Comparison of ENCODE assay signal across 24 cellular contexts in the genomic region with DNA sequence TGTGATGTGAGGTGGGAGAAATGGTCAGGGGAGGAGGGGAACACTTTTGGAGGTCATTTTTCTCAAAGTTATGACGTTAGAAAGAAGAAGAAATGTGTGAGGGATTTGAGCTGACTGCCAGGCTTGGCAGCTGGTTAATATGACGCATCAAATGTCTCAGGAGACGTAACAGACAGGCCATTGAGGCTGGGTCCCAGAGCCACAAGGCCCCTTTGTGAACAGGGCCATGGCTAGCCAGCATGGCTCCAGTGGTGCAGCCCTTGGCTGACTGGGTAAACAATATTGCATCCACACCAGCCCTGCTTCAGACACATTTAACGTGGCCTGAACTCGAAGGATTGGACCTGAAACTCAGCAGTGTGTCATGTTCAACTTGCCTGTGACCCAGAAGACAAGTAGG. TPM values are rescaled to one million over a fixed set of nuclear protein-coding genes. Genes with fewer than 3 reads are reported as not detected.
DNase-seq lines count a peak whose midpoint lies in the region; ATAC-seq and TF ChIP-seq lines count a peak whose summit lies in the region.
"Had no signal": no experiment of that assay in that cellular context is flagged by ENCODE, and none has a peak within 500 bp of the region (broad histone marks: within the 10 kb centered on the region; RNA-seq: fewer than 3 reads in every experiment).

No MANE protein-coding gene starts in this region.

- H3K27ac ChIP-seq in caudate nucleus (ENCODE audit: low read depth, low read length) (no peak overlapping the region), psoas muscle (peak overlapping the region; percentile 92), thoracic aorta (peak overlapping the region; percentile 64 to 79), Peyer's patch (peak overlapping the region in 1 of 4 donors; percentile 1)
- H3K27ac ChIP-seq: left lung, parathyroid adenoma, thyroid gland had no signal

- no peak for TF ChIP-seq POLR2A in Peyer's patch (IDR thresholded peaks at IDR 0.05)

- H3K4me1 ChIP-seq in psoas muscle (peaks cover 94% of the 10 kb centered on the region), thoracic aorta (ENCODE audit: control insufficient read depth in 1 of 2, low read depth in 2 of 2) (peaks cover 26 to 65% of the 10 kb centered on the region in 2 donors), Peyer's patch (no peaks in the 10 kb centered on the region)
- H3K4me1 ChIP-seq: left lung, parathyroid adenoma had no signal

- TF ChIP-seq CTCF in psoas muscle (IDR thresholded peaks at IDR 0.05) (no peak), thoracic aorta (IDR thresholded peaks at IDR 0.05) (no peak), Peyer's patch (IDR thresholded peaks at IDR 0.05) (no peak)

- H3K9me3 ChIP-seq in psoas muscle, result no peaks in the 10 kb centered on the region
- H3K9me3 ChIP-seq in thoracic aorta, result no peaks in the 10 kb centered on the region
- no peaks in the 10 kb centered on the region for H3K9me3 ChIP-seq in Peyer's patch
- H3K9me3 ChIP-seq: left lung, thyroid gland had no signal

- H3K4me3 ChIP-seq in psoas muscle (no peak overlapping the region), thoracic aorta (no peak overlapping the region), Peyer's patch (no peak overlapping the region)
- H3K4me3 ChIP-seq: left lung, smooth muscle cell, thyroid gland had no signal

- peak in 31 of 61 donors; percentile 6 to 66 (median 26) for DNase-seq in caudate nucleus (lab: John Stamatoyannopoulos, UW)
- peak in 31 of 42 donors; percentile 12 to 76 (median 49) for DNase-seq in head of caudate nucleus
- no peak for DNase-seq in psoas muscle
- DNase-seq in thoracic aorta (ENCODE audit: low spot score), result no peak
- no peak for DNase-seq in Peyer's patch
- DNase-seq in UCSD-AML1 (lab: John Stamatoyannopoulos, UW; ENCODE audit: unreplicated experiment), result no peak
- DNase-seq in HUDEP-2 (lab: John Stamatoyannopoulos, UW; ENCODE audit: unreplicated experiment in 76 of 76), result no peak
- DNase-seq: activated CD4-positive, alpha-beta memory T cell treated with anti-CD3 and anti-CD28 coated beads for 36 hours; aorta; central memory CD4-positive, alpha-beta T cell; GOT3; immature natural killer cell; KBM-7; left lung; MM.1S; natural killer cell; NCI-H1417; NCI-H2107; NCI-H446 treated with DMSO at 0.1 percent for 48 hours; OCI-M1; SHP77 treated with DMSO at 0.1 percent for 48 hours; thyroid gland had no signal

- H3K27me3 ChIP-seq in psoas muscle (ENCODE audit: insufficient read depth in 3 of 3, low read length in 2 of 3) (no peaks in the 10 kb centered on the region), thoracic aorta (replicated peaks; ENCODE audit: insufficient read depth) (no peaks in the 10 kb centered on the region), Peyer's patch (no peaks in the 10 kb centered on the region)
- H3K27me3 ChIP-seq: left lung, thyroid gland had no signal

- ATAC-seq in psoas muscle (peak; percentile 35 to 49 (median 45)), thoracic aorta (ENCODE audit: insufficient number of reproducible peaks, low FRiP score, low read depth) (no peak)
- ATAC-seq: left lung, natural killer cell had no signal

- WGBS in psoas muscle, 3 donors, result 36 to 56% (median 41%) methylated on average over 5 of the region's 5 CpGs

- peaks cover 5 to 45% of the 10 kb centered on the region in 2 donors for H3K36me3 ChIP-seq in psoas muscle (ENCODE audit: insufficient read depth in 1 of 2, low read depth in 1 of 2)
- H3K36me3 ChIP-seq in thoracic aorta, result peaks cover 6% of the 10 kb centered on the region
- no peaks in the 10 kb centered on the region for H3K36me3 ChIP-seq in Peyer's patch

- intact Hi-C loops in head of caudate nucleus (cut with DNase I) (no loop called here), psoas muscle (cut with DNase I) (loop anchor here in 1 of 2 donors (5.0 kb wide), 1 partner anchor 55 kb away; no protein-coding TSS in a partner anchor)

RNA-seq across cellular contexts. Expression of a gene that starts 34.3 kb away (rescaled TPM):
- total RNA-seq in psoas muscle (100 to 1,000 TPM; 225 to 355 (median 292) TPM), thoracic aorta (10 to 100 TPM; 64.2 to 89.5 TPM), Peyer's patch (10 to 100 TPM in 1 of 4 donors, 1 to 10 TPM in 3; 2.5 to 19.0 (median 7.2) TPM)
- polyA plus RNA-seq in psoas muscle, result 100 to 1,000 TPM in 1 of 3 donors, 10 to 100 TPM in 2; 46.5 to 162 (median 91.8) TPM

Comparison
In these comparisons a context has a peak if more than half of its experiments do, and no peak if none do; other contexts are left out.
1. DNase-seq: peak in caudate nucleus (31 of 61) and head of caudate nucleus (31 of 42); none in psoas muscle (0 of 2), thoracic aorta (single experiment), Peyer's patch (0 of 3), UCSD-AML1 (single experiment) and HUDEP-2 (0 of 76).